Comparison of ENCODE assay signal across 8 cellular contexts in the genomic region with DNA sequence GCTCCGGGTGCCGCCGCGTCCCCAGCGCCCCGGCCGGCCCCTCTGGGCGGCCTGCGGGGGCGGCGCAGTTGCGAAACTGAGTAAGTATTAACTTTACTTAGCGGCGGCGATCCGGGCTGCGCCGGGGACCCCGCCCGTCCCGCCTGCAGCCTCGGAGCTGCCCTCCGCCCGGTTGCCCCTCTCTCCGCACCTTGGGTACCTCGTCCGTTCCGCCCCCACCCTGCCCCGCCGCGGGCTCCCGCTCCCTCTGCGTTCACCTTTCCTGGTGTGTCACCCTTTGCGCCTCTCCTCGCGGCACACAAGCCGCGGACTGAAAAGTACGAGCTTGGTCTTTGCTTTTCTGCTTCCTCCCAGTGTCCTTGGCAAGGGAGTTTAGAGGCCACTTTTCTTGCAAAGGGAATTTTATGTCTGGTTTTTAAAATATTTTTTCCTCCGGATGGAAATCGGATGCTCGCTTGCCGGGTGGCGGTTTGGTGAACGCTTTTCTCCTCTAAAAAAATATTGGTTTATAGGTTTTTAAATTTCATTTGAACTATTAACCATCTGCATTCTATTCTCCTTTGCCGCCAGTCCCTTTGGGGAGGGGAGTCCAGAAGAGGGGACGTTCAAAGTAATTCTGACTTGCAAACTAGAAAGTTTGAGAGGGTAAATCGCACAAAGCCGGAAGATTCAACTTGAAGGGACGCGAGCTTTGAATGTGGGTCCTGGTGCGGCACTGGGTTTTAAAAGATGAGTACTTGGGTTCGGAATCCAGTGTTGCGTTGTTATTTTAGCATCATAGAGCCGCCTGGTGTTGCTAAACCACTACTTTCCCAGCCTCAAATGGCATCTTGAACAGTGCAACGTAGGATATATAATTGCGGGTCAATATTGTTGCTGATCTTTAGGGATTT. TPM values are rescaled to one million over a fixed set of nuclear protein-coding genes. Genes with fewer than 3 reads are reported as not detected.
DNase-seq lines count a peak whose midpoint lies in the region; ATAC-seq and TF ChIP-seq lines count a peak whose summit lies in the region.

No MANE protein-coding gene starts in this region.

- intact Hi-C loops in Calu3 (cut with micrococcal nuclease; ENCODE audit: unreplicated experiment) = no loop called here
- intact Hi-C loops in heart left ventricle (cut with DNase I) = loop anchor here in 4 of 10 donors (2.0 to 5.0 kb wide), 4 partner anchors 57 to 522 kb away; no protein-coding TSS in a partner anchor

- CTCF ChIA-PET in Calu3 (lab: Charles Lee) = interaction anchor here (0.9 kb wide), 2 partner anchors 14 to 30 kb away, joined by 3 read pairs; no protein-coding TSS in a partner anchor

- peaks cover 0 to 4% (median 0%) of the 10 kb centered on the region in 9 donors for H3K36me3 ChIP-seq in heart left ventricle

- TSS peak; percentile 38 for BruUV-seq in Calu3 (replicated peaks; lab: Mats Ljungman, UMichigan)

- H3K9me3 Mint-ChIP-seq in Calu3 (ENCODE audit: low read depth, unreplicated experiment) = no peaks in the 10 kb centered on the region
- H3K9me3 Mint-ChIP-seq in osteocyte (ENCODE audit: unreplicated experiment) = no peaks in the 10 kb centered on the region

- TF ChIP-seq CTCF in Calu3 (IDR thresholded peaks at IDR 0.05; ENCODE audit: unreplicated experiment) (no peak), heart left ventricle (IDR thresholded peaks at IDR 0.05) (peak in 2 of 12 donors; percentile 1 to 21), osteocyte (IDR thresholded peaks at IDR 0.05) (peak; percentile 31)

- peak in 3 of 4 donors; percentile 39 to 57 (median 55) for ATAC-seq in heart left ventricle

- H3K4me1 Mint-ChIP-seq in Calu3 (ENCODE audit: low read depth, unreplicated experiment) (peaks cover 25% of the 10 kb centered on the region), osteocyte (ENCODE audit: unreplicated experiment) (peaks cover 41% of the 10 kb centered on the region)

- peak overlapping the region; percentile 72 to 98 (median 82) for H3K4me3 ChIP-seq in heart left ventricle

- TF ChIP-seq POLR2A in heart left ventricle (IDR thresholded peaks at IDR 0.05) = no peak

- H3K27ac Mint-ChIP-seq in Calu3 (ENCODE audit: unreplicated experiment) (peak overlapping the region; percentile 56), osteocyte (ENCODE audit: unreplicated experiment) (peak overlapping the region; percentile 96)

- H3K4me1 ChIP-seq in heart left ventricle = peaks cover 0 to 45% (median 23%) of the 10 kb centered on the region in 12 donors

- H3K27ac ChIP-seq in angular gyrus (ENCODE audit: low read depth, low read length) (peak overlapping the region; percentile 48), heart left ventricle (peak overlapping the region; percentile 83 to 98 (median 96))

- 0 to 1% (median 1%) methylated on average over 48 to 57 of the region's 57 CpGs for WGBS in heart left ventricle, 4 donors

- H3K4me3 Mint-ChIP-seq in Calu3 (ENCODE audit: low read depth, unreplicated experiment) (peak overlapping the region; percentile 82), osteocyte (ENCODE audit: unreplicated experiment) (peak overlapping the region; percentile 93)

- H3K36me3 Mint-ChIP-seq in Calu3 (ENCODE audit: insufficient read depth, unreplicated experiment) = peaks cover 21% of the 10 kb centered on the region
- peaks cover 9% of the 10 kb centered on the region for H3K36me3 Mint-ChIP-seq in osteocyte (ENCODE audit: unreplicated experiment)

- DNase-seq in Calu3 (peak; percentile 54), H4 (ENCODE audit: low spot score) (peak; percentile 32), NCI-H510A (lab: John Stamatoyannopoulos, UW) (peak; percentile 14), heart left ventricle (peak; percentile 41 to 76 (median 58)), osteocyte (ENCODE audit: extremely low spot score, unreplicated experiment) (peak; percentile 85), OCI-M2 (lab: John Stamatoyannopoulos, UW; ENCODE audit: unreplicated experiment) (no peak), GDM1 (lab: John Stamatoyannopoulos, UW) (no peak)

- no peaks in the 10 kb centered on the region for H3K9me3 ChIP-seq in heart left ventricle

- H3K27me3 ChIP-seq in heart left ventricle = peaks cover 0 to 3% (median 0%) of the 10 kb centered on the region in 9 donors

- H3K27me3 Mint-ChIP-seq in Calu3 (ENCODE audit: unreplicated experiment) = no peaks in the 10 kb centered on the region
- no peaks in the 10 kb centered on the region for H3K27me3 Mint-ChIP-seq in osteocyte (ENCODE audit: unreplicated experiment)

RNA-seq across cellular contexts. Expression of gene RASSF8, which starts 0.8 kb away (rescaled TPM):
- total RNA-seq in Calu3 (2022) (17.4 and 26.6 TPM in 2 replicates), heart left ventricle (10 to 100 TPM; 20.6 to 44.6 (median 30.9) TPM), osteocyte (69.0 and 74.3 TPM in 2 replicates)
- 18.8 and 19.8 TPM in 2 replicates for total RNA-seq in H4 (2014; rRNA removed; shearing (Covaris generic))
- polyA plus RNA-seq in heart left ventricle = 10 to 100 TPM in 1 of 2 donors, 1 to 10 TPM in 1; 5.2 to 13.2 TPM

Comparison
In these comparisons a context has a peak if more than half of its experiments do, and no peak if none do; other contexts are left out.
1. DNase-seq: peak in Calu3 (single experiment), H4 (single experiment), NCI-H510A (single experiment), heart left ventricle (5 of 5) and osteocyte (single experiment); none in OCI-M2 (single experiment) and GDM1 (single experiment).